1 cellular context compared by ENCODE assay signal in the genomic region with DNA sequence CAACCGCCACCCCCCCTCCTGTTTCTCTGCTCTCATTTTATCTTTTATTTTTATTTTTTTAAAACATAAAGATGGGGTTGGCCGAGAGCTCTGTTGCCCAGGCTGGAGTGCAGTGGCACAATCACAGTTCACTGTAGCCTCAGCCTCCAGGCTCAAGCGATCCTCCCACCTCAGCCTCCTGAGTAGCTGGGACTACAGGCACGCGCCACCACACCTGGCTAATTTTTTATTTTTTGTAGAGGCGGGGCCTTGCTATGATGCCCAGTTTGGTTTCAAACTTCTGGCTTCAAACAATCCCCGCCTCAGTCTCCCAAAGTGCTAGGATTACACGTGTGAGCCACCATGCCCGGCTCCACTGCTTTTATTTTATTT.
TF ChIP-seq lines count a peak whose summit lies in the region.

No MANE protein-coding gene starts in this region.

TF ChIP-seq in HepG2, 621 proteins besides CTCF, POLR2A, EP300 and RAD21:
- TF ChIP-seq POGZ (CRISPR knock-in tag; IDR thresholded peaks at IDR 0.05) = peak; percentile 9; the same call in 1 of the 2 replicates
- TF ChIP-seq, protein P1, sequence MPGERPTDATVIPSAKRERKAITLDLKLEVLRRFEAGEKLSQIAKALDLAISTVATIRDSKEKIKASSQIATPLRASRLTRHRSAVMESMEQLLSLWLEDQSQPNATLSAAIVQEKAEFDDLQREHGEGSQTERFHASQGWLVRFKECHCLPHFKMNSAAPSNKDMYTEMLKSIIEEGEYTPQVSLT (CRISPR knock-in tag; IDR thresholded peaks at IDR 0.05; ENCODE audit: borderline replicate concordance, low read depth) = 0 out of 2 replicates have a peak, but pooled peaks have one; percentile 57
- peak; percentile 93 for TF ChIP-seq ZNF460 (CRISPR knock-in tag; IDR thresholded peaks at IDR 0.05; ENCODE audit: borderline replicate concordance)
- TF ChIP-seq ZMYM3 (CRISPR knock-in tag; IDR thresholded peaks at IDR 0.05) = peak; percentile 54
- peak; percentile 46; the same call in 1 of the 2 replicates for TF ChIP-seq ZNF687 (CRISPR knock-in tag; IDR thresholded peaks at IDR 0.05)
- peak; percentile 5; the same call in 1 of the 2 replicates for TF ChIP-seq GABPB1 (CRISPR knock-in tag; IDR thresholded peaks at IDR 0.05)
- TF ChIP-seq ZNF280D (CRISPR knock-in tag; IDR thresholded peaks at IDR 0.05) = peak; percentile 84; the same call in 1 of the 2 replicates
- TF ChIP-seq ZNF264 (CRISPR knock-in tag; IDR thresholded peaks at IDR 0.05) = 0 out of 2 replicates have a peak, but pooled peaks have one; percentile 1
- peak; percentile 61; the same call in 1 of the 2 replicates for TF ChIP-seq ADNP (CRISPR knock-in tag; IDR thresholded peaks at IDR 0.05)
- peak; percentile 98 for TF ChIP-seq ZNF770 (CRISPR knock-in tag; IDR thresholded peaks at IDR 0.05)
- TF ChIP-seq, protein P2, sequence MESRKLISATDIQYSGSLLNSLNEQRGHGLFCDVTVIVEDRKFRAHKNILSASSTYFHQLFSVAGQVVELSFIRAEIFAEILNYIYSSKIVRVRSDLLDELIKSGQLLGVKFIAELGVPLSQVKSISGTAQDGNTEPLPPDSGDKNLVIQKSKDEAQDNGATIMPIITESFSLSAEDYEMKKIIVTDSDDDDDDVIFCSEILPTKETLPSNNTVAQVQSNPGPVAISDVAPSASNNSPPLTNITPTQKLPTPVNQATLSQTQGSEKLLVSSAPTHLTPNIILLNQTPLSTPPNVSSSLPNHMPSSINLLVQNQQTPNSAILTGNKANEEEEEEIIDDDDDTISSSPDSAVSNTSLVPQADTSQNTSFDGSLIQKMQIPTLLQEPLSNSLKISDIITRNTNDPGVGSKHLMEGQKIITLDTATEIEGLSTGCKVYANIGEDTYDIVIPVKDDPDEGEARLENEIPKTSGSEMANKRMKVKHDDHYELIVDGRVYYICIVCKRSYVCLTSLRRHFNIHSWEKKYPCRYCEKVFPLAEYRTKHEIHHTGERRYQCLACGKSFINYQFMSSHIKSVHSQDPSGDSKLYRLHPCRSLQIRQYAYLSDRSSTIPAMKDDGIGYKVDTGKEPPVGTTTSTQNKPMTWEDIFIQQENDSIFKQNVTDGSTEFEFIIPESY (CRISPR knock-in tag; IDR thresholded peaks at IDR 0.05) = 0 out of 2 replicates have a peak, but pooled peaks have one; percentile 6
- TF ChIP-seq ZNF331 (CRISPR knock-in tag; IDR thresholded peaks at IDR 0.05) = 0 out of 2 replicates have a peak, but pooled peaks have one; percentile 5
- TF ChIP-seq ZEB1 (IDR thresholded peaks at IDR 0.05; ENCODE audit: insufficient replicate concordance, low read depth) = peak; percentile 19
- TF ChIP-seq KDM1A (CRISPR knock-in tag; IDR thresholded peaks at IDR 0.05) = peak; percentile 72; the same call in 1 of the 2 replicates
- 0 out of 2 replicates have a peak, but pooled peaks have one; percentile 2 for TF ChIP-seq ZKSCAN1 (IDR thresholded peaks at IDR 0.05; ENCODE audit: low read length)
- TF ChIP-seq RCOR2 (CRISPR knock-in tag; IDR thresholded peaks at IDR 0.05) = peak; percentile 53; the same call in 1 of the 2 replicates
